ENCODE assay signal across 8 cellular contexts in the genomic region with DNA sequence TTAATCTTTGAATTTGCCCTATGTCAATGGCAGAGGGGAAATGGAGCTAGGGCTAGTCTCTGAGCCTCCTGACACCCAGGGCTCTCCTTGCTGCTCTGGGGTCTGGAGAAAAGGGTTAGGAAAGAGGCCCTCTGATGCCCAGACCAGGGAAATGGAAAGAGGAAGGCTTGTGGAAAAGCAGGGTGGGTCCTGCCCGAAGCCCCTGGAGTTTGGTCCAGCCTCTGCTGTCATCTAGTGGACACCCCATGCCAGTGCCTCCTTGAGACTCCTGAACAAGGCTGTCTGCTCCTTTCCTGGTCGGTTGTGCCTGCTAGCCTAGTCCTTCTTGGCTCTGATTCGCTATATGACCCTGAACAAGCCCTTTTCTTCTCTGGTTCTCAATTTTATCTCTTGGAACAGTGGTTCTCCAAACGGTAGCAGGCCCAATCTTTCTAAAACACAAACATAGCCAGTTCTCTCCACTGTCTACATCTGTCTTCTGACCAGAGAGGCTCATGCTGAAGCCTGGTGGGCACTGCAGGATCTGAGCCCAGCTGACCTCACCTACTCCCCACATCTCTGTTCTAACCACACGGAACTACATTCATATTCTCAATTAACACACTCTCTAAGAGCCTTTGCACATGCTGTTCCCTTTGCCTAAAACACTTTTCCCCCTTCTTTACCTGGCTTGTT. TPM values are rescaled to one million over a fixed set of nuclear protein-coding genes. Genes with fewer than 3 reads are reported as not detected.
DNase-seq lines count a peak whose midpoint lies in the region; ATAC-seq lines count a peak whose summit lies in the region.

No MANE protein-coding gene starts in this region.

- DNase-seq in DMS 273 treated with DMSO at 0.1 percent for 48 hours (lab: John Stamatoyannopoulos, UW) (peak; percentile 47), KBM-7 (peak; percentile 79), OCI-M1 (lab: John Stamatoyannopoulos, UW) (peak; percentile 81), amygdala (lab: John Stamatoyannopoulos, UW) (peak in 46 of 56 donors; percentile 10 to 76 (median 41)), left cardiac atrium (peak; percentile 82), pons (ENCODE audit: low spot score) (peak; percentile 76)

- ATAC-seq in left cardiac atrium: peak; percentile 97
- no peak for ATAC-seq in HG03039 (IDR thresholded peaks at IDR 0.05; ENCODE audit: unreplicated experiment)
- no peak for ATAC-seq in GM18861 (IDR thresholded peaks at IDR 0.05; ENCODE audit: unreplicated experiment)

- intact Hi-C loops in left cardiac atrium (cut with DNase I): loop anchor here (1.0 to 5.0 kb wide), 4 partner anchors 42 to 200 kb away; a partner anchor contains a TSS

- in situ Hi-C loops in KBM-7 (cut with MboI; ENCODE audit: low pct_unique_long_range_greater_than_20kb, low sequenced_read_pairs): no loop called here

RNA-seq across cellular contexts. Expression of a gene that starts 8.8 kb away (rescaled TPM):
- total RNA-seq in left cardiac atrium: not detected

RNA-seq across cellular contexts. Expression of a gene that starts 10.9 kb away (rescaled TPM):
- total RNA-seq in left cardiac atrium: 10 to 100 TPM; 20.2 to 24.4 TPM

RNA-seq across cellular contexts. Expression of a gene that starts 26.3 kb away (rescaled TPM):
- 10 to 100 TPM; 13.3 to 26.4 TPM for total RNA-seq in left cardiac atrium

RNA-seq across cellular contexts. Expression of a gene that starts 41.7 kb away (rescaled TPM):
- total RNA-seq in left cardiac atrium: 100 to 1,000 TPM; 118 to 145 TPM

Comparison
In these comparisons a context has a peak if more than half of its experiments do, and no peak if none do; other contexts are left out.
1. ATAC-seq: peak in left cardiac atrium (2 of 2); none in HG03039 (single experiment) and GM18861 (single experiment).
2. Peak in every context shown above with its lines, with median percentiles within 50 percentile points of each other: DNase-seq.